22 cellular contexts compared by ENCODE assay signal in genomic region chr5:143180751-143181150, GRCh38.
"Had no signal": no experiment of that assay in that cellular context is flagged by ENCODE, and none has a peak within 500 bp of the region (broad histone marks: within the 10 kb centered on the region; RNA-seq: fewer than 3 reads in every experiment).

No MANE protein-coding gene starts in this region.

- DNase-seq: activated CD4-positive, alpha-beta T cell treated with anti-CD3 and anti-CD28 coated beads, Interleukin-2, amount 50 U/mL, for 48 hours; activated CD4-positive, CD25-positive, alpha-beta regulatory T cell treated with anti-CD3 and anti-CD28 coated beads, Interleukin-2, amount 50 U/mL, for 72 hours; activated CD8-positive, alpha-beta memory T cell treated with anti-CD3 and anti-CD28 coated beads, Interleukin-2, amount 50 U/mL, for 48 hours; activated effector memory CD4-positive, alpha-beta T cell treated with anti-CD3 and anti-CD28 coated beads, Interleukin-2, amount 50 U/mL, for 16 hours; activated naive CD4-positive, alpha-beta T cell treated with anti-CD3 and anti-CD28 coated beads, Interleukin-2, amount 10 ng/mL, durations not matched to agents 7 days and 5 days; activated T-cell treated with anti-CD3 and anti-CD28 coated beads, Interleukin-2, amount 50 U/mL, for 4 hours; amygdala; effector CD4-positive, alpha-beta T cell; foreskin keratinocyte; lower lobe of right lung; mesendoderm; naive B cell; ovary; stimulated activated CD4-positive, alpha-beta T cell treated with anti-CD3 and anti-CD28 coated beads, Interleukin-2, amount 100 ng/mL, for 48 hours; stimulated activated CD8-positive, alpha-beta memory T cell treated with anti-CD3 and anti-CD28 coated beads, Interleukin-4, amount 100 ng/mL, for 48 hours; stimulated activated naive CD4-positive, alpha-beta T cell; testis; trophoblast cell; uterus; WERI-Rb-1 had no signal

- ATAC-seq: activated T-cell treated with anti-CD3 and anti-CD28 coated beads, Interleukin-2, amount 50 U/mL, for 4 hours; foreskin keratinocyte; left lobe of liver; lower lobe of right lung had no signal

- H3K27ac Mint-ChIP-seq: activated naive CD4-positive, alpha-beta T cell treated with anti-CD3 and anti-CD28 coated beads, Interleukin-2, amount 10 ng/mL, durations not matched to agents 7 days and 5 days; T-helper 2 cell treated with Interferon-gamma antibody and Interleukin-4, amounts not matched to agents 5 μg/mL and 100 μg/mL, for 36 hours had no signal

- H3K4me3 Mint-ChIP-seq: activated naive CD4-positive, alpha-beta T cell treated with anti-CD3 and anti-CD28 coated beads, Interleukin-2, amount 10 ng/mL, durations not matched to agents 7 days and 5 days; activated T-cell treated with anti-CD3 and anti-CD28 coated beads, Interleukin-2, amount 50 U/mL, for 4 hours; naive B cell; T-helper 2 cell treated with Interferon-gamma antibody and Interleukin-4, amounts not matched to agents 5 μg/mL and 100 μg/mL, for 36 hours had no signal

- H3K27me3 Mint-ChIP-seq: activated naive CD4-positive, alpha-beta T cell treated with anti-CD3 and anti-CD28 coated beads, Interleukin-2, amount 10 ng/mL, durations not matched to agents 7 days and 5 days; naive B cell had no signal

- H3K9me3 Mint-ChIP-seq: activated T-cell treated with anti-CD3 and anti-CD28 coated beads, Interleukin-2, amount 50 U/mL, for 4 hours; T-helper 2 cell treated with Interferon-gamma antibody and Interleukin-4, amounts not matched to agents 5 μg/mL and 100 μg/mL, for 36 hours had no signal
